1 cellular context compared by ENCODE assay signal in the genomic region with DNA sequence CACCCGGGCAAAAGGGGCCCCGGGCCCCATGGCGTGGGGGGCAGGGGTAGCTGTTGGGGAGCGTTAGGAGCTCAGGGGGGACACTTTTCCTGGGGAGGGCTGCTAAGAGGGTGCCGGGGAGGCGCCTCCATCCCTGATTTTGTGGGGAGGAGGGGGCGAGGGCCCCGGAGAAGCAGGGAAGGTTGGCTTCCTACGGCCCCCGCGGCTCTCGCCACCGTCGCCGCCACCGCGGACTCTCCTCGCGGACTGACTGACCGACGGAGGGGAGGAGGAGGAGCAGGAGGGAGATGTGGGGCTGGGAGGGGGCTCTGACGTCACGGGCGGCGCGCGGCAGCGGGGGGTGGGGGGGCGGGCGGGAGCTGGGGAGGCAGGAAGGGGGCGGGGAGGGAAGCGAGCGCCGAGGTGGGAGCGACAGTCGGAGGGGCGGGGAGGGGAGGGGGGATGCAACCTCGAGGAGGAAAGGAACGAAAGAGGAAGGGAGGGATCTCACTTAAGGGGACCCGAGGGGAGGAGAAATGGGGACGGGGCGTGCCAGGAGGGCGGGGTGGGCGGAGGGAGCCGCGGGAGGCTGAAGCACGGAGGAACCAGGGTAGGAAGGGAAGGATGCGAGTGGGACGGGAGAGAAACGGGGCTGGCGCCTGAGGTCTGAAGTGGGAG.
TF ChIP-seq lines count a peak whose summit lies in the region.

No MANE protein-coding gene starts in this region.

TF ChIP-seq in SK-N-SH, 30 proteins besides CTCF, POLR2A, EP300 and RAD21:
- TF ChIP-seq FOXJ3 (CRISPR knock-in tag; IDR thresholded peaks at IDR 0.05) (no peak), NRF1 (IDR thresholded peaks at IDR 0.05; ENCODE audit: low read depth, low read length) (no peak), FOSL2 (IDR thresholded peaks at IDR 0.05; ENCODE audit: borderline replicate concordance, low read depth) (no peak), EZH2phosphoT487 (IDR thresholded peaks at IDR 0.05; ENCODE audit: borderline replicate concordance, low read depth) (no peak), ELF1 (IDR thresholded peaks at IDR 0.05) (no peak), TAF1 (IDR thresholded peaks at IDR 0.05; ENCODE audit: borderline replicate concordance, low read depth, low read length) (0 out of 2 replicates have a peak, but pooled peaks have one; percentile 14), SMC3 (IDR thresholded peaks at IDR 0.05; ENCODE audit: low read depth, low read length) (no peak), GABPA (IDR thresholded peaks at IDR 0.05; ENCODE audit: low read depth) (no peak), POLR2AphosphoS5 (IDR thresholded peaks at IDR 0.05; ENCODE audit: low read depth, low read length) (peak; percentile 44; the same call in 1 of the 2 replicates)
- TF ChIP-seq, protein P1, sequence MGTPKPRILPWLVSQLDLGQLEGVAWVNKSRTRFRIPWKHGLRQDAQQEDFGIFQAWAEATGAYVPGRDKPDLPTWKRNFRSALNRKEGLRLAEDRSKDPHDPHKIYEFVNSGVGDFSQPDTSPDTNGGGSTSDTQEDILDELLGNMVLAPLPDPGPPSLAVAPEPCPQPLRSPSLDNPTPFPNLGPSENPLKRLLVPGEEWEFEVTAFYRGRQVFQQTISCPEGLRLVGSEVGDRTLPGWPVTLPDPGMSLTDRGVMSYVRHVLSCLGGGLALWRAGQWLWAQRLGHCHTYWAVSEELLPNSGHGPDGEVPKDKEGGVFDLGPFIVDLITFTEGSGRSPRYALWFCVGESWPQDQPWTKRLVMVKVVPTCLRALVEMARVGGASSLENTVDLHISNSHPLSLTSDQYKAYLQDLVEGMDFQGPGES (IDR thresholded peaks at IDR 0.05; ENCODE audit: low read depth, low read length): no peak
- TF ChIP-seq, protein P2, sequence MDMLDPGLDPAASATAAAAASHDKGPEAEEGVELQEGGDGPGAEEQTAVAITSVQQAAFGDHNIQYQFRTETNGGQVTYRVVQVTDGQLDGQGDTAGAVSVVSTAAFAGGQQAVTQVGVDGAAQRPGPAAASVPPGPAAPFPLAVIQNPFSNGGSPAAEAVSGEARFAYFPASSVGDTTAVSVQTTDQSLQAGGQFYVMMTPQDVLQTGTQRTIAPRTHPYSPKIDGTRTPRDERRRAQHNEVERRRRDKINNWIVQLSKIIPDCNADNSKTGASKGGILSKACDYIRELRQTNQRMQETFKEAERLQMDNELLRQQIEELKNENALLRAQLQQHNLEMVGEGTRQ (IDR thresholded peaks at IDR 0.05; ENCODE audit: borderline replicate concordance, low read depth, low read length): no peak
- TF ChIP-seq, protein P3, sequence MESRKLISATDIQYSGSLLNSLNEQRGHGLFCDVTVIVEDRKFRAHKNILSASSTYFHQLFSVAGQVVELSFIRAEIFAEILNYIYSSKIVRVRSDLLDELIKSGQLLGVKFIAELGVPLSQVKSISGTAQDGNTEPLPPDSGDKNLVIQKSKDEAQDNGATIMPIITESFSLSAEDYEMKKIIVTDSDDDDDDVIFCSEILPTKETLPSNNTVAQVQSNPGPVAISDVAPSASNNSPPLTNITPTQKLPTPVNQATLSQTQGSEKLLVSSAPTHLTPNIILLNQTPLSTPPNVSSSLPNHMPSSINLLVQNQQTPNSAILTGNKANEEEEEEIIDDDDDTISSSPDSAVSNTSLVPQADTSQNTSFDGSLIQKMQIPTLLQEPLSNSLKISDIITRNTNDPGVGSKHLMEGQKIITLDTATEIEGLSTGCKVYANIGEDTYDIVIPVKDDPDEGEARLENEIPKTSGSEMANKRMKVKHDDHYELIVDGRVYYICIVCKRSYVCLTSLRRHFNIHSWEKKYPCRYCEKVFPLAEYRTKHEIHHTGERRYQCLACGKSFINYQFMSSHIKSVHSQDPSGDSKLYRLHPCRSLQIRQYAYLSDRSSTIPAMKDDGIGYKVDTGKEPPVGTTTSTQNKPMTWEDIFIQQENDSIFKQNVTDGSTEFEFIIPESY (IDR thresholded peaks at IDR 0.05; ENCODE audit: borderline replicate concordance, low read depth): no peak
- TF ChIP-seq, protein P4, sequence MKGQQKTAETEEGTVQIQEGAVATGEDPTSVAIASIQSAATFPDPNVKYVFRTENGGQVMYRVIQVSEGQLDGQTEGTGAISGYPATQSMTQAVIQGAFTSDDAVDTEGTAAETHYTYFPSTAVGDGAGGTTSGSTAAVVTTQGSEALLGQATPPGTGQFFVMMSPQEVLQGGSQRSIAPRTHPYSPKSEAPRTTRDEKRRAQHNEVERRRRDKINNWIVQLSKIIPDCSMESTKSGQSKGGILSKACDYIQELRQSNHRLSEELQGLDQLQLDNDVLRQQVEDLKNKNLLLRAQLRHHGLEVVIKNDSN (IDR thresholded peaks at IDR 0.05; ENCODE audit: borderline replicate concordance, low read depth): no peak
